10 cellular contexts compared by ENCODE assay signal in genomic region chr11:48043998-48044512, GRCh38.
DNase-seq lines count a peak whose midpoint lies in the region; ATAC-seq and TF ChIP-seq lines count a peak whose summit lies in the region.
"Had no signal": no experiment of that assay in that cellular context is flagged by ENCODE, and none has a peak within 500 bp of the region (broad histone marks: within the 10 kb centered on the region; RNA-seq: fewer than 3 reads in every experiment).

No MANE protein-coding gene starts in this region.

- H3K4me3 Mint-ChIP-seq in neural crest cell (no peak overlapping the region), endothelial cell (ENCODE audit: unreplicated experiment) (no peak overlapping the region)

- peaks cover 0 to 100% (median 90%) of the 10 kb centered on the region in 11 experiments; a peak in 18 of 22 replicates for H4K20me1 ChIP-seq in BLaER1 treated with 17β-estradiol and CSF1 and Interleukin-3, amounts not matched to agents 10 nM and 100 nM

- H3K9me3 ChIP-seq in BLaER1 treated with 17β-estradiol and CSF1 and Interleukin-3, amounts not matched to agents 10 nM and 100 nM (replicated peaks in 1 of 11), result no peaks in the 10 kb centered on the region

- H3K4me1 ChIP-seq in BLaER1 treated with 17β-estradiol and CSF1 and Interleukin-3, amounts not matched to agents 10 nM and 100 nM, result peaks cover 24 to 99% (median 39%) of the 10 kb centered on the region in 10 experiments
- H3K4me1 ChIP-seq in foreskin keratinocyte, result no peaks in the 10 kb centered on the region

- H3K4me3 ChIP-seq in BLaER1 treated with 17β-estradiol and CSF1 and Interleukin-3, amounts not matched to agents 10 nM and 100 nM, result peak overlapping the region in 1 of 10 experiments; percentile 1; a peak in 1 of 20 replicates

- no peaks in the 10 kb centered on the region for H3K27me3 ChIP-seq in BLaER1 treated with 17β-estradiol and CSF1 and Interleukin-3, amounts not matched to agents 10 nM and 100 nM
- no peaks in the 10 kb centered on the region for H3K27me3 ChIP-seq in foreskin keratinocyte

- no peaks in the 10 kb centered on the region for H3K36me3 Mint-ChIP-seq in neural crest cell (ENCODE audit: low read depth)
- no peaks in the 10 kb centered on the region for H3K36me3 Mint-ChIP-seq in endothelial cell (ENCODE audit: low read depth, unreplicated experiment)

- H3K4me1 Mint-ChIP-seq in neural crest cell, result peaks cover 40% of the 10 kb centered on the region
- peaks cover 12% of the 10 kb centered on the region for H3K4me1 Mint-ChIP-seq in endothelial cell (ENCODE audit: unreplicated experiment)

- TF ChIP-seq CTCF in VCaP (conservative IDR thresholded peaks at IDR 0.05) (no peak), neural crest cell (conservative IDR thresholded peaks at IDR 0.05) (no peak), foreskin keratinocyte (conservative IDR thresholded peaks at IDR 0.05) (no peak), endothelial cell (IDR thresholded peaks at IDR 0.05; ENCODE audit: unreplicated experiment) (no peak)

- H3K9ac ChIP-seq in BLaER1 treated with 17β-estradiol and CSF1 and Interleukin-3, amounts not matched to agents 10 nM and 100 nM, result peak overlapping the region in 1 of 11 experiments; percentile 13; a peak in 1 of 22 replicates

- H3K36me3 ChIP-seq in BLaER1 treated with 17β-estradiol and CSF1 and Interleukin-3, amounts not matched to agents 10 nM and 100 nM, result peaks cover 0 to 76% (median 0%) of the 10 kb centered on the region in 11 experiments; a peak in 10 of 22 replicates

- H3K9me3 Mint-ChIP-seq in neural crest cell (no peaks in the 10 kb centered on the region), endothelial cell (ENCODE audit: unreplicated experiment) (no peaks in the 10 kb centered on the region)

- ATAC-seq in GM18502 (IDR thresholded peaks at IDR 0.05; ENCODE audit: poor library complexity, unreplicated experiment), result peak; percentile 10
- ATAC-seq in foreskin keratinocyte, result no peak

- DNase-seq in neural crest cell (ENCODE audit: low read depth, low spot score), result no peak
- no peak for DNase-seq in foreskin keratinocyte
- DNase-seq in endothelial cell (ENCODE audit: low spot score), result no peak
- DNase-seq in NCI-H1930 (lab: John Stamatoyannopoulos, UW), result no peak
- DNase-seq in activated CD4-positive, CD25-positive, alpha-beta regulatory T cell treated with anti-CD3 and anti-CD28 coated beads, Interleukin-2, amount 50 U/mL, for 72 hours, result no peak
- DNase-seq: NCI-H446 treated with DMSO at 0.1 percent for 48 hours had no signal

- H3K27ac Mint-ChIP-seq in neural crest cell (ENCODE audit: unreplicated experiment) (peak overlapping the region; percentile 71), endothelial cell (ENCODE audit: unreplicated experiment) (no peak overlapping the region)

- H3K27me3 Mint-ChIP-seq in neural crest cell (ENCODE audit: low read depth) (no peaks in the 10 kb centered on the region), endothelial cell (ENCODE audit: unreplicated experiment) (peaks cover 10% of the 10 kb centered on the region)

- H3K4me2 ChIP-seq in BLaER1 treated with 17β-estradiol and CSF1 and Interleukin-3, amounts not matched to agents 10 nM and 100 nM, result peak overlapping the region; percentile 57 to 94 (median 70)

- H3K27ac ChIP-seq in BLaER1 treated with 17β-estradiol and CSF1 and Interleukin-3, amounts not matched to agents 10 nM and 100 nM, result peak overlapping the region in 3 of 11 experiments; percentile 8 to 63 (median 8); a peak in 3 of 22 replicates
- H3K27ac ChIP-seq in VCaP, result peak overlapping the region; percentile 99
- no peak overlapping the region for H3K27ac ChIP-seq in foreskin keratinocyte
- H3K27ac ChIP-seq: RWPE1 had no signal
